ENCODE assay signal across 14 cellular contexts in the genomic region with DNA sequence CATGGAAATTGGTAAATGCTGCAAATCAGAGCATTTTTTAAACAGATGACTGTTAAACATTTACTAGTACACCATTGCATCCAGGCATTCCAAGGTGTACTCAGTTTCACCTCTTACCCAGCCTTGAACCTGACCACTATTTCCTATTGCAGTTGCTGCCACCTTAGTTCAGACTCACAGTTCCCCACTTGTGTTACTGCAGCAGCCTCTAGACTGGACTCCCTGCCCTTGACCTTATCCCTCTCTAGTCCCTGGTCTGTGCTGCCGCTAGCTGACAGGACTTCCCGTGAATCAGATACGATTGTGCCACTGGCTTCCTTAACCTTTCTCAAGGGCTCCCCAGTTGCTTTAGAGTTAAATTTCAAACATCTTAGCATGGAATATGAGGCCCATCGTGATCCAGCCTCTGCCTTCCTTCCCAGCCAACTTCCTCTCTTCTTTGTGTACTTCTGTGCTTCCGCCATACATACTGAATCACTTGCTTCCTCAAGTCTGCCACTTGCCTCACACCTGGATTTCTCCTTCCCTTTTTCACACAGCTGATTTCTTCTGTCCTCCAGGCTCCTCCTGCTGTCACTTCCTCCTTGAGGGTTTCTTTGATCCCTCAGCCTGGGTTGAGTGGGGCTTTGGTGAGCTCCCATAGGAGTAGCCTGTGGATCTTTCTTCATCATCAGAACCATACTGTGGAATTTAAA.
DNase-seq lines count a peak whose midpoint lies in the region; ATAC-seq and TF ChIP-seq lines count a peak whose summit lies in the region.
"Had no signal": no experiment of that assay in that cellular context is flagged by ENCODE, and none has a peak within 500 bp of the region (broad histone marks: within the 10 kb centered on the region; RNA-seq: fewer than 3 reads in every experiment).

No MANE protein-coding gene starts in this region.

- H3K36me3 Mint-ChIP-seq in T-helper 2 cell treated with Interferon-gamma antibody and Interleukin-4, amounts not matched to agents 5 μg/mL and 100 μg/mL, for 36 hours (ENCODE audit: low read depth): peaks cover 13% of the 10 kb centered on the region
- H3K36me3 Mint-ChIP-seq in WTC11: peaks cover 5% of the 10 kb centered on the region; the same call in 1 of the 2 replicates
- H3K36me3 Mint-ChIP-seq in T-cell: peaks cover 51% of the 10 kb centered on the region
- peaks cover 6% of the 10 kb centered on the region for H3K36me3 Mint-ChIP-seq in chondrocyte (ENCODE audit: low read depth)

- CTCF ChIA-PET in WTC11 (lab: Charles Lee): no interaction called here
- CTCF ChIA-PET in T-cell (lab: Charles Lee): no interaction called here

- DNase-seq in T-helper 2 cell treated with Interferon-gamma antibody and Interleukin-4, amounts not matched to agents 5 μg/mL and 100 μg/mL, for 36 hours (ENCODE audit: low spot score): no peak
- no peak for DNase-seq in T-helper 2 cell
- no peak for DNase-seq in WTC11 (ENCODE audit: low spot score)
- DNase-seq in superior temporal gyrus (ENCODE audit: extremely low spot score): peak; percentile 18
- no peak for DNase-seq in glomerular visceral epithelial cell (ENCODE audit: extremely low spot score)
- DNase-seq in T-cell: no peak
- DNase-seq in chondrocyte (ENCODE audit: low spot score): no peak
- DNase-seq: 8988T; activated naive CD4-positive, alpha-beta T cell treated with Interleukin-2 at 50 U/mL for 16 hours; NCI-H1092; stimulated activated CD4-positive, alpha-beta T cell treated with anti-CD3 and anti-CD28 coated beads, Interleukin-2, amount 100 ng/mL, for 24 hours; trophoblast cell had no signal

- H3K4me3 Mint-ChIP-seq in T-helper 2 cell treated with Interferon-gamma antibody and Interleukin-4, amounts not matched to agents 5 μg/mL and 100 μg/mL, for 36 hours: no peak overlapping the region
- H3K4me3 Mint-ChIP-seq in WTC11: no peak overlapping the region
- H3K4me3 Mint-ChIP-seq in T-cell: no peak overlapping the region
- H3K4me3 Mint-ChIP-seq in chondrocyte (ENCODE audit: unreplicated experiment): no peak overlapping the region

- peaks cover 0 to 5% (median 4%) of the 10 kb centered on the region in 4 donors for H3K36me3 ChIP-seq in liver (ENCODE audit: control insufficient read depth in 4 of 4, insufficient read depth in 3 of 4, low read depth in 1 of 4, low read length in 3 of 4)

- peaks cover 5% of the 10 kb centered on the region for H3K4me1 Mint-ChIP-seq in T-helper 2 cell treated with Interferon-gamma antibody and Interleukin-4, amounts not matched to agents 5 μg/mL and 100 μg/mL, for 36 hours (ENCODE audit: low read depth)
- H3K4me1 Mint-ChIP-seq in WTC11 (peaks cover 5% of the 10 kb centered on the region; the same call in 1 of the 2 replicates), T-cell (peaks cover 41 to 57% (median 44%) of the 10 kb centered on the region in 3 donors), chondrocyte (ENCODE audit: low read depth) (peaks cover 15% of the 10 kb centered on the region)

- no peak for ATAC-seq in WTC11
- ATAC-seq in T-cell (replicated peaks in 1 of 4): no peak
- ATAC-seq: SK-N-SH treated with all-trans-retinoic acid at 6 μM for 48 hours had no signal

- no peaks in the 10 kb centered on the region for H3K27me3 Mint-ChIP-seq in T-helper 2 cell treated with Interferon-gamma antibody and Interleukin-4, amounts not matched to agents 5 μg/mL and 100 μg/mL, for 36 hours (ENCODE audit: low read depth)
- H3K27me3 Mint-ChIP-seq in WTC11 (ENCODE audit: low read depth) (no peaks in the 10 kb centered on the region), T-cell (no peaks in the 10 kb centered on the region), chondrocyte (ENCODE audit: low read depth) (no peaks in the 10 kb centered on the region)

- no peaks in the 10 kb centered on the region for H3K9me3 Mint-ChIP-seq in T-helper 2 cell treated with Interferon-gamma antibody and Interleukin-4, amounts not matched to agents 5 μg/mL and 100 μg/mL, for 36 hours
- H3K9me3 Mint-ChIP-seq in WTC11 (no peaks in the 10 kb centered on the region), T-cell (no peaks in the 10 kb centered on the region), chondrocyte (ENCODE audit: low read depth) (no peaks in the 10 kb centered on the region)

- H3K4me3 ChIP-seq in liver (ENCODE audit: low read depth in 1 of 3, low read length in 3 of 3): no peak overlapping the region

- TF ChIP-seq RAD21 in liver (IDR thresholded peaks at IDR 0.05): no peak

- WGBS in liver: 81% methylated on average over 5 of the region's 5 CpGs

- no peaks in the 10 kb centered on the region for H3K9me3 ChIP-seq in liver (ENCODE audit: control insufficient read depth in 4 of 4, low read length in 3 of 4)

- no peak overlapping the region for H3K27ac ChIP-seq in liver (ENCODE audit: low read depth in 1 of 2, low read length in 2 of 2)

- H3K27ac Mint-ChIP-seq in T-helper 2 cell treated with Interferon-gamma antibody and Interleukin-4, amounts not matched to agents 5 μg/mL and 100 μg/mL, for 36 hours: peak overlapping the region; percentile 11
- 0 out of 2 replicates have a peak overlapping the region, but pooled peaks have one; percentile 0 for H3K27ac Mint-ChIP-seq in WTC11
- H3K27ac Mint-ChIP-seq in T-cell: peak overlapping the region in 1 of 2 donors; percentile 7
- H3K27ac Mint-ChIP-seq in chondrocyte (ENCODE audit: unreplicated experiment): no peak overlapping the region

- H3K27me3 ChIP-seq in liver (ENCODE audit: control insufficient read depth in 4 of 4, insufficient read depth in 4 of 4, low read length in 3 of 4): no peaks in the 10 kb centered on the region

- no peak for TF ChIP-seq CTCF in WTC11 (IDR thresholded peaks at IDR 0.05)
- no peak for TF ChIP-seq CTCF in liver (IDR thresholded peaks at IDR 0.05; ENCODE audit: low read depth, low read length, missing input control)
- no peak for TF ChIP-seq CTCF in chondrocyte (IDR thresholded peaks at IDR 0.05)

- H3K4me1 ChIP-seq in liver (ENCODE audit: control insufficient read depth in 4 of 4, insufficient read depth in 4 of 4, low read length in 3 of 4): peaks cover 0 to 12% (median 3%) of the 10 kb centered on the region in 4 donors

- no peak overlapping the region for H3K9ac ChIP-seq in liver (ENCODE audit: low read depth in 1 of 2, low read length in 2 of 2)

- POLR2A ChIA-PET in WTC11 (lab: Charles Lee): no interaction called here
- POLR2A ChIA-PET in T-cell (lab: Charles Lee): no interaction called here

TF ChIP-seq in WTC11, 78 proteins besides CTCF, POLR2A, EP300 and RAD21 (continues in another document):
- TF ChIP-seq ZBTB21 (CRISPR knock-in tag; IDR thresholded peaks at IDR 0.05; ENCODE audit: borderline replicate concordance) (no peak), ZNF317 (CRISPR knock-in tag; IDR thresholded peaks at IDR 0.05; ENCODE audit: borderline replicate concordance, low read depth) (no peak), PRRX2 (CRISPR knock-in tag; IDR thresholded peaks at IDR 0.05) (no peak), NFYB (CRISPR knock-in tag; conservative IDR thresholded peaks at IDR 0.05; ENCODE audit: low read depth) (no peak), JAZF1 (CRISPR knock-in tag; IDR thresholded peaks at IDR 0.05) (no peak), SMAD4 (CRISPR knock-in tag; IDR thresholded peaks at IDR 0.05) (no peak)
- TF ChIP-seq, protein P1, sequence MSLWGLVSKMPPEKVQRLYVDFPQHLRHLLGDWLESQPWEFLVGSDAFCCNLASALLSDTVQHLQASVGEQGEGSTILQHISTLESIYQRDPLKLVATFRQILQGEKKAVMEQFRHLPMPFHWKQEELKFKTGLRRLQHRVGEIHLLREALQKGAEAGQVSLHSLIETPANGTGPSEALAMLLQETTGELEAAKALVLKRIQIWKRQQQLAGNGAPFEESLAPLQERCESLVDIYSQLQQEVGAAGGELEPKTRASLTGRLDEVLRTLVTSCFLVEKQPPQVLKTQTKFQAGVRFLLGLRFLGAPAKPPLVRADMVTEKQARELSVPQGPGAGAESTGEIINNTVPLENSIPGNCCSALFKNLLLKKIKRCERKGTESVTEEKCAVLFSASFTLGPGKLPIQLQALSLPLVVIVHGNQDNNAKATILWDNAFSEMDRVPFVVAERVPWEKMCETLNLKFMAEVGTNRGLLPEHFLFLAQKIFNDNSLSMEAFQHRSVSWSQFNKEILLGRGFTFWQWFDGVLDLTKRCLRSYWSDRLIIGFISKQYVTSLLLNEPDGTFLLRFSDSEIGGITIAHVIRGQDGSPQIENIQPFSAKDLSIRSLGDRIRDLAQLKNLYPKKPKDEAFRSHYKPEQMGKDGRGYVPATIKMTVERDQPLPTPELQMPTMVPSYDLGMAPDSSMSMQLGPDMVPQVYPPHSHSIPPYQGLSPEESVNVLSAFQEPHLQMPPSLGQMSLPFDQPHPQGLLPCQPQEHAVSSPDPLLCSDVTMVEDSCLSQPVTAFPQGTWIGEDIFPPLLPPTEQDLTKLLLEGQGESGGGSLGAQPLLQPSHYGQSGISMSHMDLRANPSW (CRISPR knock-in tag; conservative IDR thresholded peaks at IDR 0.05; ENCODE audit: low read depth): no peak

TF ChIP-seq in liver, 16 proteins besides CTCF, POLR2A, EP300 and RAD21:
- TF ChIP-seq, protein P2, sequence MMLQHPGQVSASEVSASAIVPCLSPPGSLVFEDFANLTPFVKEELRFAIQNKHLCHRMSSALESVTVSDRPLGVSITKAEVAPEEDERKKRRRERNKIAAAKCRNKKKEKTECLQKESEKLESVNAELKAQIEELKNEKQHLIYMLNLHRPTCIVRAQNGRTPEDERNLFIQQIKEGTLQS (IDR thresholded peaks at IDR 0.05): no peak
- peak; percentile 33 to 43 for TF ChIP-seq RXRA (IDR thresholded peaks at IDR 0.05)
